ENCODE assay signal across 12 cellular contexts in the genomic region with DNA sequence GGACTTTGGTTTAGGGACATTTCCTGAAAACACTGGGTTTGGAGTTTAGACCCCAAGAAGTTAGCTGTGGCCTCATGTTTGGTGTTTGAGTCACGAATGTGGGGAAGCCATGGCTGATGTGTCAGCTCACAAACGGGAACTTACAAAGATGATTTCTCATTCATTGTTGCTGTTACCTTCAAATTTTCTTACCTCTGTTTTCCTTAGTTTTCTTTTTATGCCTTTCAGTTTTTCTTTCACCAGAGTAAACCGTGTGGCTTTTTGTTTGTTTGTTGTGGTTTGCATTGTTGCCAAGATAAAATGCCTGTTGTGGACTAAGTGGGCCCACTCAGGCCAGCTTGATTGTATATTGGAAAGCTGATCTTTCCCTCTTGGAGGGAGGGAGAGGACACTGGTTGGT.
DNase-seq lines count a peak whose midpoint lies in the region; TF ChIP-seq lines count a peak whose summit lies in the region.
"Had no signal": no experiment of that assay in that cellular context is flagged by ENCODE, and none has a peak within 500 bp of the region (broad histone marks: within the 10 kb centered on the region; RNA-seq: fewer than 3 reads in every experiment).

No MANE protein-coding gene starts in this region.

- H3F3A ChIP-seq in GM23248 (ENCODE audit: insufficient read depth), result peaks cover 59% of the 10 kb centered on the region

- no peak for TF ChIP-seq CTCF in fibroblast of mammary gland (conservative IDR thresholded peaks at IDR 0.05; ENCODE audit: control insufficient read depth, insufficient read depth, low read depth, low read length)

- H4K20me1 ChIP-seq in GM23248 (ENCODE audit: insufficient read depth), result no peaks in the 10 kb centered on the region

- 0 to 1% methylated on average over 3 of the region's 3 CpGs for WGBS in GM23248 (ENCODE audit: low coverage in 1 of 2, low lambda C conversion rate in 2 of 2, missing lambda C conversion rate in 2 of 2), 2 experiments

- H3K9ac ChIP-seq in GM23248, result peak overlapping the region; percentile 66

- H3K27me3 ChIP-seq in ACC112 (ENCODE audit: insufficient read depth, low read length) (no peaks in the 10 kb centered on the region), GM23248 (replicated peaks; ENCODE audit: insufficient read depth) (no peaks in the 10 kb centered on the region)

- H3K79me2 ChIP-seq in ACC112 (ENCODE audit: control insufficient read depth, insufficient read depth, low read length, unreplicated experiment) (no peaks in the 10 kb centered on the region), GM23248 (ENCODE audit: insufficient read depth) (no peaks in the 10 kb centered on the region)

- H3K4me2 ChIP-seq in GM23248 (ENCODE audit: unreplicated experiment), result peak overlapping the region; percentile 66

- H3K4me1 ChIP-seq in ACC112 (ENCODE audit: control insufficient read depth, insufficient read depth, low read length, unreplicated experiment) (peaks cover 46% of the 10 kb centered on the region), GM23248 (ENCODE audit: insufficient read depth) (peaks cover 50% of the 10 kb centered on the region)

- DNase-seq in GM23248 (peak; percentile 89), SKM-1 (lab: John Stamatoyannopoulos, UW; ENCODE audit: unreplicated experiment) (peak; percentile 18), fibroblast of mammary gland (ENCODE audit: low read depth) (peak; percentile 81), NCI-H226 (no peak), NCI-H82 (lab: John Stamatoyannopoulos, UW) (no peak), midbrain (lab: John Stamatoyannopoulos, UW) (no peak), mesenteric fat pad (ENCODE audit: low spot score) (no peak)
- DNase-seq: DMS79; effector CD4-positive, alpha-beta T cell; NCI-H1048 had no signal

- H3K36me3 ChIP-seq in ACC112 (ENCODE audit: insufficient read depth, low read length), result peaks cover 12% of the 10 kb centered on the region; the same call in 1 of the 2 replicates
- H3K36me3 ChIP-seq in GM23248 (ENCODE audit: low read depth), result peaks cover 18% of the 10 kb centered on the region; the same call in 1 of the 2 replicates

- H3K9me2 ChIP-seq in GM23248 (ENCODE audit: insufficient read depth), result no peaks in the 10 kb centered on the region

- no peak overlapping the region for H2AFZ ChIP-seq in ACC112 (ENCODE audit: low read length, unreplicated experiment)
- no peak overlapping the region for H2AFZ ChIP-seq in GM23248

- H3K27ac ChIP-seq in ACC112 (ENCODE audit: low read depth, low read length), result peak overlapping the region; percentile 86
- H3K27ac ChIP-seq in GM23248, result peak overlapping the region; percentile 87
- H3K27ac ChIP-seq: thoracic aorta had no signal

- no peaks in the 10 kb centered on the region for H3K9me3 ChIP-seq in GM23248 (ENCODE audit: low read depth)
- H3K9me3 ChIP-seq: thoracic aorta had no signal

- H3K4me3 ChIP-seq in ACC112 (ENCODE audit: low read depth, low read length) (no peak overlapping the region), GM23248 (peak overlapping the region; percentile 23; the same call in 1 of the 2 replicates), fibroblast of mammary gland (ENCODE audit: control insufficient read depth, low read depth, low read length) (no peak overlapping the region)
- H3K4me3 ChIP-seq: thoracic aorta had no signal

- in situ Hi-C loops in GM23248 (cut with MboI), result loop anchor here (10.0 kb wide), 1 partner anchor 562 kb away; no protein-coding TSS in a partner anchor

Comparison
In these comparisons a context has a peak if more than half of its experiments do, and no peak if none do; other contexts are left out.
1. DNase-seq: peak in GM23248 (single experiment), SKM-1 (single experiment) and fibroblast of mammary gland (single experiment); none in NCI-H226 (single experiment), NCI-H82 (single experiment), midbrain (single experiment) and mesenteric fat pad (single experiment).